In the genomic region with DNA sequence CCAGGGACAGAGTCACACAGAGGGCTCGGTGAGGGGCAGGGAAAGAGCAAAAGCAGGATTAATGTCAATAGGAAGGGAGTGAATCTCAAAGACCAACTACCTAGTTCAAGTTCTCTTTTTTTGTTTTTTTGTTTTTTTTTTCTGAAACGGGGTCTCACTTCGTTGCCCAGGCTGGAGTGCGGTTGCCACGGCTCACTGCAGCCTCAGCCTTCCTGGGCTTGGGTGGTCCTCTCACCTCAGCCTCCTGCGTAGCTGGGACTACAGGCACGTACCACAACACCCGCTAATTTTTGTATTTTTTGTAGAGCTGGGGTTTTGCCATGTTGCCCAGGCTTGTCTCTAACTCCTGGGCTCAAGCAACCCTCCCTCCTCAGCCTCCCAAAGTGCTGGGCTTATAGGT, we compare ENCODE assay signal across 37 cellular contexts. TPM values are rescaled to one million over a fixed set of nuclear protein-coding genes. Genes with fewer than 3 reads are reported as not detected.
"Had no signal": no experiment of that assay in that cellular context is flagged by ENCODE, and none has a peak within 500 bp of the region (broad histone marks: within the 10 kb centered on the region; RNA-seq: fewer than 3 reads in every experiment).

No MANE protein-coding gene starts in this region.

- H3K27me3 Mint-ChIP-seq: stimulated activated naive CD8-positive, alpha-beta T cell treated with anti-CD3 and anti-CD28 coated beads, Interleukin-15, Interleukin-2, amounts not matched to agents 100 ng/mL and 50 ng/mL, for 24 hours had no signal

- H3K36me3 Mint-ChIP-seq: activated naive CD4-positive, alpha-beta T cell treated with anti-CD3 and anti-CD28 coated beads, Interleukin-2, amount 10 ng/mL, durations not matched to agents 7 days and 5 days; activated naive CD8-positive, alpha-beta T cell treated with anti-CD3 and anti-CD28 coated beads, Interleukin-2, amount 10 ng/mL, durations not matched to agents 7 days and 5 days; brain; natural killer cell; neural progenitor cell had no signal

- DNase-seq: activated CD4-positive, alpha-beta T cell treated with anti-CD3 and anti-CD28 coated beads for 48 hours; activated CD4-positive, alpha-beta T cell treated with anti-CD3 and anti-CD28 coated beads, Interleukin-2, amount 50 U/mL, for 48 hours; activated CD8-positive, alpha-beta memory T cell treated with anti-CD3 and anti-CD28 coated beads for 24 hours; activated effector memory CD4-positive, alpha-beta T cell treated with anti-CD3 and anti-CD28 coated beads, Interleukin-2, amount 50 U/mL, for 16 hours; activated naive CD4-positive, alpha-beta T cell treated with anti-CD3 and anti-CD28 coated beads, Interleukin-2, amount 10 ng/mL, durations not matched to agents 7 days and 5 days; activated naive CD8-positive, alpha-beta T cell treated with anti-CD3 and anti-CD28 coated beads, Interleukin-2, amount 10 ng/mL, durations not matched to agents 7 days and 5 days; activated T-cell treated with anti-CD3 and anti-CD28 coated beads, Interleukin-2, amount 50 U/mL, for 1 hour; dorsolateral prefrontal cortex; effector memory CD4-positive, alpha-beta T cell; erythroblast; gastrocnemius medialis; glutamatergic neuron; left ventricle myocardium inferior; natural killer cell; occipital lobe; stimulated activated CD4-positive, alpha-beta T cell treated with anti-CD3 and anti-CD28 coated beads, Interleukin-15, amount 100 ng/mL, for 24 hours; stimulated activated CD4-positive, alpha-beta T cell treated with anti-CD3 and anti-CD28 coated beads, Interleukin-2, amount 100 ng/mL, for 24 hours; substantia nigra; T-helper 9 cell; upper lobe of right lung had no signal

- H3K27me3 ChIP-seq: ascending aorta, cardiac muscle cell, dorsolateral prefrontal cortex, gastrocnemius medialis, right atrium auricular region, upper lobe of right lung had no signal

- H3K9me3 Mint-ChIP-seq: activated naive CD4-positive, alpha-beta T cell treated with anti-CD3 and anti-CD28 coated beads, Interleukin-2, amount 10 ng/mL, durations not matched to agents 7 days and 5 days; activated naive CD8-positive, alpha-beta T cell treated with anti-CD3 and anti-CD28 coated beads, Interleukin-2, amount 10 ng/mL, durations not matched to agents 7 days and 5 days; activated T-helper 1 cell treated with anti-CD3 and anti-CD28 coated beads, Interleukin-12 subunit alpha, Interleukin-12 subunit beta, Interleukin-2, Interleukin-4 antibody, amounts not matched to agents 30 ng/mL and 10 ng/mL and 1 ng/mL, durations not matched to agents 14 hours and 24 hours and 36 hours; brain; natural killer cell; neural progenitor cell; stimulated activated naive CD8-positive, alpha-beta T cell treated with anti-CD3 and anti-CD28 coated beads, Interleukin-15, Interleukin-2, amounts not matched to agents 100 ng/mL and 50 ng/mL, for 24 hours; T-helper 1 cell treated with Interleukin-12 subunit alpha and Interleukin-12 subunit beta and Interleukin-4 antibody, amounts not matched to agents 30 μg/mL and 1 μg/mL, for 36 hours had no signal

- H3K4me3 ChIP-seq: ascending aorta, cardiac muscle cell, coronary artery, dorsolateral prefrontal cortex, gastrocnemius medialis, left ventricle myocardium inferior, lung, neural progenitor cell, right atrium auricular region, upper lobe of right lung had no signal

- H3K9ac ChIP-seq: neural progenitor cell had no signal

- H3K27ac Mint-ChIP-seq: activated naive CD4-positive, alpha-beta T cell treated with anti-CD3 and anti-CD28 coated beads, Interleukin-2, amount 10 ng/mL, durations not matched to agents 7 days and 5 days; activated naive CD8-positive, alpha-beta T cell treated with anti-CD3 and anti-CD28 coated beads, Interleukin-2, amount 10 ng/mL, durations not matched to agents 7 days and 5 days; activated T-helper 1 cell treated with anti-CD3 and anti-CD28 coated beads, Interleukin-12 subunit alpha, Interleukin-12 subunit beta, Interleukin-2, Interleukin-4 antibody, amounts not matched to agents 30 ng/mL and 10 ng/mL and 1 ng/mL, durations not matched to agents 14 hours and 24 hours and 36 hours; brain; natural killer cell; neural progenitor cell; stimulated activated naive CD8-positive, alpha-beta T cell treated with anti-CD3 and anti-CD28 coated beads, Interleukin-15, Interleukin-2, amounts not matched to agents 100 ng/mL and 50 ng/mL, for 24 hours; T-helper 1 cell treated with Interleukin-12 subunit alpha and Interleukin-12 subunit beta and Interleukin-4 antibody, amounts not matched to agents 30 μg/mL and 1 μg/mL, for 36 hours had no signal

- H3K9me3 ChIP-seq: ascending aorta, gastrocnemius medialis, left ventricle myocardium inferior, right atrium auricular region, upper lobe of right lung had no signal

- FAIRE-seq: islet of Langerhans, TTC549 had no signal

- H3K36me3 ChIP-seq: ascending aorta, cardiac muscle cell, gastrocnemius medialis, left ventricle myocardium inferior, neural progenitor cell, right atrium auricular region, upper lobe of right lung had no signal

- H3K27ac ChIP-seq: cardiac muscle cell, coronary artery, dorsolateral prefrontal cortex, gastrocnemius medialis, left ventricle myocardium inferior, neural progenitor cell, right atrium auricular region, upper lobe of right lung, VCaP had no signal

- H2AFZ ChIP-seq: neural progenitor cell had no signal

- H3K4me2 ChIP-seq: neural progenitor cell had no signal

- ATAC-seq: activated CD4-positive, CD25-positive, alpha-beta regulatory T cell treated with anti-CD3 and anti-CD28 coated beads, Interleukin-2, amount 50 U/mL, for 24 hours; gastrocnemius medialis; natural killer cell; upper lobe of right lung had no signal

- H3K4me1 ChIP-seq: ascending aorta had no signal

- H3K4me3 Mint-ChIP-seq: activated naive CD4-positive, alpha-beta T cell treated with anti-CD3 and anti-CD28 coated beads, Interleukin-2, amount 10 ng/mL, durations not matched to agents 7 days and 5 days; activated naive CD8-positive, alpha-beta T cell treated with anti-CD3 and anti-CD28 coated beads, Interleukin-2, amount 10 ng/mL, durations not matched to agents 7 days and 5 days; activated T-helper 1 cell treated with anti-CD3 and anti-CD28 coated beads, Interleukin-12 subunit alpha, Interleukin-12 subunit beta, Interleukin-2, Interleukin-4 antibody, amounts not matched to agents 30 ng/mL and 10 ng/mL and 1 ng/mL, durations not matched to agents 14 hours and 24 hours and 36 hours; brain; natural killer cell; neural progenitor cell; stimulated activated naive CD8-positive, alpha-beta T cell treated with anti-CD3 and anti-CD28 coated beads, Interleukin-15, Interleukin-2, amounts not matched to agents 100 ng/mL and 50 ng/mL, for 24 hours; T-helper 1 cell treated with Interleukin-12 subunit alpha and Interleukin-12 subunit beta and Interleukin-4 antibody, amounts not matched to agents 30 μg/mL and 1 μg/mL, for 36 hours had no signal

RNA-seq across cellular contexts. Expression of a gene that starts 20.7 kb away (rescaled TPM):
- total RNA-seq: activated T-helper 1 cell treated with anti-CD3 and anti-CD28 coated beads, Interleukin-12 subunit alpha, Interleukin-12 subunit beta, Interleukin-2, Interleukin-4 antibody, amounts not matched to agents 30 ng/mL and 10 ng/mL and 1 ng/mL, durations not matched to agents 14 hours and 24 hours and 36 hours; ascending aorta; cerebellum; gastrocnemius medialis; left ventricle myocardium inferior; lung; occipital lobe; pulmonary artery endothelial cell; right atrium auricular region; upper lobe of right lung had no signal

RNA-seq across cellular contexts. Expression of a gene that starts 36.2 kb away (rescaled TPM):
- total RNA-seq: activated naive CD8-positive, alpha-beta T cell treated with anti-CD3 and anti-CD28 coated beads, Interleukin-2, amount 10 ng/mL, durations not matched to agents 7 days and 5 days; activated T-helper 1 cell treated with anti-CD3 and anti-CD28 coated beads, Interleukin-12 subunit alpha, Interleukin-12 subunit beta, Interleukin-2, Interleukin-4 antibody, amounts not matched to agents 30 ng/mL and 10 ng/mL and 1 ng/mL, durations not matched to agents 14 hours and 24 hours and 36 hours; ascending aorta; cerebellum; gastrocnemius medialis; left ventricle myocardium inferior; lung; natural killer cell; pulmonary artery endothelial cell; right atrium auricular region; upper lobe of right lung had no signal
- polyA plus RNA-seq: cardiac muscle cell, lung, thymus had no signal

RNA-seq across cellular contexts. Expression of a gene that starts 51.7 kb away (rescaled TPM):
- total RNA-seq: ascending aorta, cardiac muscle cell, cerebellum, dorsolateral prefrontal cortex, gastrocnemius medialis, left ventricle myocardium inferior, occipital lobe, pulmonary artery endothelial cell, upper lobe of right lung had no signal
- polyA plus RNA-seq: cardiac muscle cell had no signal
